In genomic region chr5:124630767-124631704, GRCh38 we compare ENCODE assay signal across 10 cellular contexts.
DNase-seq lines count a peak whose midpoint lies in the region; ATAC-seq and TF ChIP-seq lines count a peak whose summit lies in the region.
"Had no signal": no experiment of that assay in that cellular context is flagged by ENCODE, and none has a peak within 500 bp of the region (broad histone marks: within the 10 kb centered on the region; RNA-seq: fewer than 3 reads in every experiment).

No MANE protein-coding gene starts in this region.

- no peaks in the 10 kb centered on the region for H3K4me1 Mint-ChIP-seq in natural killer cell

- intact Hi-C loops in PC-3 (cut with micrococcal nuclease): no loop called here
- intact Hi-C loops in natural killer cell (cut with micrococcal nuclease): no loop called here

- CTCF ChIA-PET in PC-3 (lab: Charles Lee): no interaction called here

- BruUV-seq in PC-3 (replicated peaks; lab: Mats Ljungman, UMichigan): no TSS peak

- no peak overlapping the region for H3K4me3 ChIP-seq in brain microvascular endothelial cell (ENCODE audit: low read depth, low read length)
- H3K4me3 ChIP-seq in PC-3 (ENCODE audit: low read length): no peak overlapping the region
- H3K4me3 ChIP-seq: ovary had no signal

- no peak overlapping the region for H3K27ac Mint-ChIP-seq in natural killer cell

- in situ Hi-C loops in brain microvascular endothelial cell (cut with HindIII; ENCODE audit: low pct_ligation_motif_present, low sequenced_read_pairs): no loop called here

- H3K36me3 Mint-ChIP-seq in natural killer cell: no peaks in the 10 kb centered on the region

- H2AFZ ChIP-seq in PC-3 (ENCODE audit: low read length): no peak overlapping the region

- H3K9me2 ChIP-seq in PC-3 (replicated peaks; ENCODE audit: low read length): no peaks in the 10 kb centered on the region

- H4K20me1 ChIP-seq in PC-3 (ENCODE audit: low read length): no peaks in the 10 kb centered on the region

- ATAC-seq in GM21367 (IDR thresholded peaks at IDR 0.05; ENCODE audit: unreplicated experiment) (peak; percentile 66), HG03103 (IDR thresholded peaks at IDR 0.05; ENCODE audit: low read depth, unreplicated experiment) (peak; percentile 62), PC-3 (no peak), natural killer cell (no peak)

- H3K27me3 ChIP-seq in brain microvascular endothelial cell (replicated peaks) (no peaks in the 10 kb centered on the region), PC-3 (ENCODE audit: low read length) (no peaks in the 10 kb centered on the region)
- H3K27me3 ChIP-seq: ovary had no signal

- no peak overlapping the region for H3K4me3 Mint-ChIP-seq in natural killer cell

- peaks cover 33 to 86% of the 10 kb centered on the region in 2 donors for H3K27me3 Mint-ChIP-seq in natural killer cell (ENCODE audit: low read depth in 2 of 2)

- H3K4me1 ChIP-seq in PC-3 (ENCODE audit: insufficient read depth, low read length): peaks cover 36% of the 10 kb centered on the region

- TF ChIP-seq CTCF in brain microvascular endothelial cell (IDR thresholded peaks at IDR 0.05; ENCODE audit: low read depth, low read length, missing control alignments): no peak
- TF ChIP-seq CTCF in PC-3 (conservative IDR thresholded peaks at IDR 0.05; ENCODE audit: low read depth, low read length): no peak
- TF ChIP-seq CTCF in natural killer cell (IDR thresholded peaks at IDR 0.05): no peak

- H3K27ac ChIP-seq in brain microvascular endothelial cell (no peak overlapping the region), PC-3 (ENCODE audit: low read length) (no peak overlapping the region)
- H3K27ac ChIP-seq: ovary had no signal

- H3K4me2 ChIP-seq in PC-3 (ENCODE audit: low read length): no peak overlapping the region

- POLR2A ChIA-PET in PC-3 (lab: Charles Lee; ENCODE audit: unreplicated experiment): no interaction called here

- H3K9ac ChIP-seq in PC-3 (ENCODE audit: low read length): no peak overlapping the region

- H3K9me3 Mint-ChIP-seq in natural killer cell: no peaks in the 10 kb centered on the region

- peaks cover 3% of the 10 kb centered on the region for H3F3A ChIP-seq in PC-3 (ENCODE audit: low read length, unreplicated experiment)

- peak; percentile 30 for DNase-seq in GM03348 (ENCODE audit: low spot score)
- peak; percentile 24 for DNase-seq in brain microvascular endothelial cell
- no peak for DNase-seq in PC-3
- no peak for DNase-seq in T-helper 9 cell
- DNase-seq in stimulated activated naive CD4-positive, alpha-beta T cell (lab: John Stamatoyannopoulos, UW): no peak
- no peak for DNase-seq in natural killer cell
- DNase-seq: AML-193, ovary had no signal

- H3K36me3 ChIP-seq in brain microvascular endothelial cell (replicated peaks): no peaks in the 10 kb centered on the region
- no peaks in the 10 kb centered on the region for H3K36me3 ChIP-seq in PC-3 (ENCODE audit: low read depth, low read length)
- H3K36me3 ChIP-seq: ovary had no signal

- no peaks in the 10 kb centered on the region for H3K9me3 ChIP-seq in PC-3 (ENCODE audit: low read length)
- H3K9me3 ChIP-seq: ovary had no signal

- no peaks in the 10 kb centered on the region for H3K79me2 ChIP-seq in PC-3 (ENCODE audit: low read length)

Comparison
In these comparisons a context has a peak if more than half of its experiments do, and no peak if none do; other contexts are left out.
1. DNase-seq: peak in GM03348 (single experiment) and brain microvascular endothelial cell (single experiment); none in PC-3 (single experiment), T-helper 9 cell (single experiment), stimulated activated naive CD4-positive, alpha-beta T cell (0 of 6) and natural killer cell (single experiment).
2. ATAC-seq: peak in GM21367 (single experiment) and HG03103 (single experiment); none in PC-3 (single experiment) and natural killer cell (0 of 3).